Comparison of ENCODE assay signal across 1 cellular context in the genomic region with DNA sequence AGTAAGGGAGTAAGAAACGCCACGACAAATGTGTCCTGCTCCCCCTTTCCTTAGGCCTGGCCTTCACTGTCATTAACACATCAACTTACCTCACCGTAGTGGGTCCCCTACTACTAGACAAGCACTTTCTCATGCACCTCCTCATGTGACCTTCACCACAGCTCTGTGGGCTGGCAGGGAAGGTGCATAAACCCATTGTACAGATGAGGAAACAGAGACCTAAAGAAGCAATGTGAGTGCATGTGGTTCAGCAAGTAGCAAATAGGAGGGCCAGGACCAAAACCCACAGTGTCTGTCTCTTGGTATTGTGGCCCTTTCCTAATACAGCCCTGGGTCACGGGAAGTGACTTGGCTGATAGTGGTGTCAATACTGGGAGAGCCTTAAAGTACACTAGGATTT.
TF ChIP-seq lines count a peak whose summit lies in the region.

No MANE protein-coding gene starts in this region.

TF ChIP-seq in HepG2, 621 proteins besides CTCF, POLR2A, EP300 and RAD21:
- TF ChIP-seq ZNF629 (CRISPR knock-in tag; conservative IDR thresholded peaks at IDR 0.05) (peak; percentile 65), NFE2L2 (IDR thresholded peaks at IDR 0.05; ENCODE audit: low read length) (no peak)
